In genomic region chr11:102155676-102156075, GRCh38 we compare ENCODE assay signal across 17 cellular contexts. TPM values are rescaled to one million over a fixed set of nuclear protein-coding genes. Genes with fewer than 3 reads are reported as not detected.
DNase-seq lines count a peak whose midpoint lies in the region; ATAC-seq and TF ChIP-seq lines count a peak whose summit lies in the region.
"Had no signal": no experiment of that assay in that cellular context is flagged by ENCODE, and none has a peak within 500 bp of the region (broad histone marks: within the 10 kb centered on the region; RNA-seq: fewer than 3 reads in every experiment).

No MANE protein-coding gene starts in this region.

- in situ Hi-C loops in Panc1 (cut with HindIII; ENCODE audit: low pct_unique_long_range_greater_than_20kb, low sequenced_read_pairs) (no loop called here), gastrocnemius medialis (cut with MboI; ENCODE audit: low sequenced_read_pairs in 4 of 4) (no loop called here)

- 48% methylated on average over 4 of the region's 4 CpGs for WGBS in hepatocyte (ENCODE audit: low lambda C conversion rate, missing lambda C conversion rate)

- H3K4me1 ChIP-seq in Panc1 (ENCODE audit: control insufficient read depth, insufficient read depth, low read length): peaks cover 82% of the 10 kb centered on the region
- peaks cover 53% of the 10 kb centered on the region for H3K4me1 ChIP-seq in hepatocyte (ENCODE audit: insufficient read depth)
- H3K4me1 ChIP-seq in gastrocnemius medialis: peaks cover 61 to 76% of the 10 kb centered on the region in 2 donors

- peak; percentile 39 for DNase-seq in HCEC 1CT
- DNase-seq in Panc1 (ENCODE audit: low read depth, low spot score): no peak
- no peak for DNase-seq in hepatocyte (ENCODE audit: low spot score)
- DNase-seq in gastrocnemius medialis: no peak
- no peak for DNase-seq in SHP77 (lab: John Stamatoyannopoulos, UW)
- DNase-seq in NCI-H2029 (lab: John Stamatoyannopoulos, UW): no peak
- DNase-seq: activated naive CD8-positive, alpha-beta T cell treated with anti-CD3 and anti-CD28 coated beads, Interleukin-2, amount 50 U/mL, for 24 hours; activated T-cell treated with anti-CD3 and anti-CD28 coated beads, Interleukin-2, amount 50 U/mL, for 4 hours; NCI-H1105 had no signal

- H3K9me2 ChIP-seq in hepatocyte (replicated peaks; ENCODE audit: insufficient read depth): no peaks in the 10 kb centered on the region

- H3K4me2 ChIP-seq in hepatocyte: no peak overlapping the region

- no peak overlapping the region for H2AFZ ChIP-seq in hepatocyte

- H3K27ac ChIP-seq in Panc1 (ENCODE audit: low read length) (peak overlapping the region; percentile 83), hepatocyte (peak overlapping the region; percentile 39), gastrocnemius medialis (peak overlapping the region; percentile 72 to 79 (median 76))
- H3K27ac ChIP-seq: BLaER1 treated with 17β-estradiol and CSF1 and Interleukin-3, amounts not matched to agents 10 nM and 100 nM; SK-N-MC had no signal

- intact Hi-C loops in Panc1 (cut with micrococcal nuclease; ENCODE audit: unreplicated experiment): no loop called here
- intact Hi-C loops in gastrocnemius medialis (cut with DNase I; ENCODE audit: low total_unique reads): loop anchor here (2.0 kb wide), 1 partner anchor 45 kb away; the partner anchor contains the start of gene YAP1

- H3K79me2 ChIP-seq in hepatocyte: peaks cover 99% of the 10 kb centered on the region

- CTCF ChIA-PET in Panc1 (lab: Charles Lee): no interaction called here

- peaks cover 46% of the 10 kb centered on the region for H4K20me1 ChIP-seq in hepatocyte (ENCODE audit: insufficient read depth, poor library complexity, severe bottlenecking)
- H4K20me1 ChIP-seq: BLaER1 treated with 17β-estradiol and CSF1 and Interleukin-3, amounts not matched to agents 10 nM and 100 nM had no signal

- H3K27me3 ChIP-seq in Panc1 (ENCODE audit: control insufficient read depth, insufficient read depth, low read length) (no peaks in the 10 kb centered on the region), hepatocyte (no peaks in the 10 kb centered on the region), gastrocnemius medialis (no peaks in the 10 kb centered on the region)
- H3K27me3 ChIP-seq: BLaER1 treated with 17β-estradiol and CSF1 and Interleukin-3, amounts not matched to agents 10 nM and 100 nM had no signal

- no peak for TF ChIP-seq CTCF in Panc1 (IDR thresholded peaks at IDR 0.05)
- no peak for TF ChIP-seq CTCF in hepatocyte (IDR thresholded peaks at IDR 0.05; ENCODE audit: poor library complexity)
- no peak for TF ChIP-seq CTCF in gastrocnemius medialis (IDR thresholded peaks at IDR 0.05 in 4 of 5, conservative IDR thresholded peaks at IDR 0.05 in 1 of 5)

- TF ChIP-seq POLR2A in gastrocnemius medialis (IDR thresholded peaks at IDR 0.05): no peak

- BruUV-seq in Panc1 (replicated peaks; lab: Mats Ljungman, UMichigan): no TSS peak

- H3K4me3 ChIP-seq in Panc1 (ENCODE audit: low read depth in 2 of 2, low read length in 2 of 2) (no peak overlapping the region), hepatocyte (no peak overlapping the region), gastrocnemius medialis (no peak overlapping the region)
- H3K4me3 ChIP-seq: BLaER1 treated with 17β-estradiol and CSF1 and Interleukin-3, amounts not matched to agents 10 nM and 100 nM; coronary artery; K562; SK-N-MC had no signal

- H3K9me3 ChIP-seq in Panc1 (ENCODE audit: control insufficient read depth, insufficient read depth, low read depth, low read length) (no peaks in the 10 kb centered on the region), hepatocyte (ENCODE audit: low read depth) (no peaks in the 10 kb centered on the region), gastrocnemius medialis (no peaks in the 10 kb centered on the region)

- POLR2A ChIA-PET in Panc1 (lab: Charles Lee): no interaction called here

- ATAC-seq in Panc1 (no peak), gastrocnemius medialis (peak; percentile 63 to 64), GM21619 (IDR thresholded peaks at IDR 0.05; ENCODE audit: unreplicated experiment) (no peak), HG02840 (IDR thresholded peaks at IDR 0.05; ENCODE audit: low FRiP score, unreplicated experiment) (no peak)
- ATAC-seq: activated naive CD8-positive, alpha-beta T cell treated with anti-CD3 and anti-CD28 coated beads, Interleukin-2, amount 50 U/mL, for 24 hours; activated T-cell treated with anti-CD3 and anti-CD28 coated beads, Interleukin-2, amount 50 U/mL, for 4 hours; K562; left lobe of liver; stimulated activated memory B cell treated with anti-CD40 and anti-IgM and Interleukin-4, amounts not matched to agents 10 μg/mL and 1 μg/mL and 100 μg/mL, for 72 hours had no signal

- H3K36me3 ChIP-seq in Panc1 (ENCODE audit: control insufficient read depth, insufficient read depth, low read length): no peaks in the 10 kb centered on the region
- no peaks in the 10 kb centered on the region for H3K36me3 ChIP-seq in hepatocyte (replicated peaks; ENCODE audit: insufficient read depth, low read depth)
- no peaks in the 10 kb centered on the region for H3K36me3 ChIP-seq in gastrocnemius medialis
- H3K36me3 ChIP-seq: BLaER1 treated with 17β-estradiol and CSF1 and Interleukin-3, amounts not matched to agents 10 nM and 100 nM had no signal

RNA-seq across cellular contexts. Expression of gene YAP1, which starts 45.4 kb away (rescaled TPM):
- 158 TPM for total RNA-seq in Panc1 (2021; ENCODE audit: unreplicated experiment)
- polyA plus RNA-seq in Panc1 (2012; ENCODE audit: insufficient read length): 103 TPM
- total RNA-seq in hepatocyte: 111 and 125 TPM in 2 replicates
- polyA plus RNA-seq in hepatocyte: 20.6 and 28.5 TPM in 2 replicates
- 10 to 100 TPM; 41.9 to 89.4 (median 72.6) TPM for total RNA-seq in gastrocnemius medialis
- polyA plus RNA-seq: K562 had no signal

Comparison
In these comparisons a context has a peak if more than half of its experiments do, and no peak if none do; other contexts are left out.
1. ATAC-seq: peak in gastrocnemius medialis (2 of 2); none in Panc1 (single experiment), GM21619 (single experiment) and HG02840 (single experiment).
2. Peak in every context shown above with its lines, with median percentiles within 50 percentile points of each other: H3K27ac ChIP-seq.